ENCODE assay signal across 8 cellular contexts in genomic region chr17:16521070-16521727, GRCh38. TPM values are rescaled to one million over a fixed set of nuclear protein-coding genes. Genes with fewer than 3 reads are reported as not detected.
A peak's percentile ranks its signal among the peaks of the same experiment; 100 is the strongest.
DNase-seq lines count a peak whose midpoint lies in the region; ATAC-seq lines count a peak whose summit lies in the region.

No MANE protein-coding gene starts in this region.

- no peak overlapping the region for H3K4me3 Mint-ChIP-seq in central memory CD8-positive, alpha-beta T cell

- peak; percentile 77 for ATAC-seq in HG02938 (IDR thresholded peaks at IDR 0.05; ENCODE audit: unreplicated experiment)
- peak; percentile 80 for ATAC-seq in central memory CD8-positive, alpha-beta T cell (replicated peaks; ENCODE audit: extremely low read depth, poor library complexity, severe bottlenecking)

- H3K27ac Mint-ChIP-seq in central memory CD8-positive, alpha-beta T cell (ENCODE audit: low read depth), result no peak overlapping the region

- DNase-seq in G401 (ENCODE audit: low spot score), result peak; percentile 79
- DNase-seq in NCI-H345 (lab: John Stamatoyannopoulos, UW), result peak; percentile 78
- DNase-seq in activated CD4-positive, CD25-positive, alpha-beta regulatory T cell (lab: John Stamatoyannopoulos, UW), result peak; percentile 9 to 41 (median 31)
- peak; percentile 34 to 54 for DNase-seq in central memory CD8-positive, alpha-beta T cell (ENCODE audit: low spot score in 2 of 2)
- DNase-seq in kidney tubule cell (ENCODE audit: low spot score), result peak; percentile 93
- DNase-seq in stimulated activated CD4-positive, alpha-beta T cell treated with anti-CD3 and anti-CD28 coated beads, Interleukin-2, amount 100 ng/mL, for 48 hours, result peak; percentile 41 to 51
- no peak for DNase-seq in cortex of kidney (lab: John Stamatoyannopoulos, UW)

- H3K36me3 Mint-ChIP-seq in central memory CD8-positive, alpha-beta T cell (ENCODE audit: insufficient read depth), result no peaks in the 10 kb centered on the region

- peaks cover 65% of the 10 kb centered on the region for H3K27me3 Mint-ChIP-seq in central memory CD8-positive, alpha-beta T cell

- H3K4me1 Mint-ChIP-seq in central memory CD8-positive, alpha-beta T cell, result no peaks in the 10 kb centered on the region

- in situ Hi-C loops in G401 (cut with HindIII; ENCODE audit: low sequenced_read_pairs), result no loop called here

- H3K9me3 Mint-ChIP-seq in central memory CD8-positive, alpha-beta T cell, result no peaks in the 10 kb centered on the region

RNA-seq across cellular contexts. Expression of gene LRRC75A, which starts 29.2 kb away (rescaled TPM):
- total RNA-seq in G401 (2014; rRNA removed; shearing (Covaris generic)), result 0.24 and 0.86 TPM in 2 replicates

RNA-seq across cellular contexts. Expression of gene ZNF287, which starts 47.8 kb away (rescaled TPM):
- total RNA-seq in G401 (2014; rRNA removed; shearing (Covaris generic)), result 2.6 and 7.6 TPM in 2 replicates
